In the genomic region with DNA sequence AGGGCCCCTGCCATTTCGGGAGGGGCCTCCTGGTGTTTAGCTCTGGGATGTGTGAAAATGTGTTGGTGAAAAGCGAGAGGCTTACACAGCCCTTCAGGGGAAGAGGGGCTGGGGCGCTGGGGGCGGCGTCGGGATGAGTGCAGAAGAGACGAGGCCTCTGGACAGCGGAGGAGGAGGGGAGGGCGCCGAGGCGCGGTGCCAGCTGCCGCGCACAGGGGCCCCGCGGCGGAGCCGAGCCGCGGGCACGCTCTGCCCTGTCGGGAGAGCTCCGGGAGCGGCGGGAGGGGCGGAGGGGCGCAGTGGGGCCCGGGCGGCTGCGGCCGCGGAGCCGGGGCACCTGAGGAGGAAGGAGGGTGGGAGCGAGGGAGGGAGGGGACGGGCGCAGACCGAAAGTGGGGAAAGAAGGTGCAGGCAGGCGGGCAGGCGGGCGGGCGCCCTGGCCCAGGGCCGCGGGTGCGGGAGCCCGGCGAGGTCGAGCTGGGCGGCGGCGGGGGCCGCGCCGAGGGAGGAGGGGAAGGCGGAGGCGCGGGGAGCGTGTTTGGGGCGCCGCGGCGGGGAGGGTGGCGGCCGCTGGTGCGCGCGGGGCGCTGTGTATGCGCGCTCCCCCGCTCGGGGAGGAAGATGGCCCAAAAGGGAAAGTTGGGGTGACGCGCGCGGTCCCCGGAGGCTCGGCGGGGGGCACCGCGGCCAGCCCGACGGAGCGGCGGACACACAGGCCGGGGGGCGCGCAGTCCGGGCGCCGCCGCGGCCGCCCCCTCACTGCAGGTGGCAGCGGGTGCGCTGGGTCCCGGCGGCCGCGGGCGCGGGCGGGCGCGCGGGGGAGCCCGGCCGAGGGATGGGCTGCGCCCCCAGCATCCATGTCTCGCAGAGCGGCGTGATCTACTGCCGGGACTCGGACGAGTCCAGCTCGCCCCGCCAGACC, we compare ENCODE assay signal across 8 cellular contexts. TPM values are rescaled to one million over a fixed set of nuclear protein-coding genes. Genes with fewer than 3 reads are reported as not detected.
DNase-seq lines count a peak whose midpoint lies in the region; ATAC-seq, FAIRE-seq and TF ChIP-seq lines count a peak whose summit lies in the region.

A gene with protein sequence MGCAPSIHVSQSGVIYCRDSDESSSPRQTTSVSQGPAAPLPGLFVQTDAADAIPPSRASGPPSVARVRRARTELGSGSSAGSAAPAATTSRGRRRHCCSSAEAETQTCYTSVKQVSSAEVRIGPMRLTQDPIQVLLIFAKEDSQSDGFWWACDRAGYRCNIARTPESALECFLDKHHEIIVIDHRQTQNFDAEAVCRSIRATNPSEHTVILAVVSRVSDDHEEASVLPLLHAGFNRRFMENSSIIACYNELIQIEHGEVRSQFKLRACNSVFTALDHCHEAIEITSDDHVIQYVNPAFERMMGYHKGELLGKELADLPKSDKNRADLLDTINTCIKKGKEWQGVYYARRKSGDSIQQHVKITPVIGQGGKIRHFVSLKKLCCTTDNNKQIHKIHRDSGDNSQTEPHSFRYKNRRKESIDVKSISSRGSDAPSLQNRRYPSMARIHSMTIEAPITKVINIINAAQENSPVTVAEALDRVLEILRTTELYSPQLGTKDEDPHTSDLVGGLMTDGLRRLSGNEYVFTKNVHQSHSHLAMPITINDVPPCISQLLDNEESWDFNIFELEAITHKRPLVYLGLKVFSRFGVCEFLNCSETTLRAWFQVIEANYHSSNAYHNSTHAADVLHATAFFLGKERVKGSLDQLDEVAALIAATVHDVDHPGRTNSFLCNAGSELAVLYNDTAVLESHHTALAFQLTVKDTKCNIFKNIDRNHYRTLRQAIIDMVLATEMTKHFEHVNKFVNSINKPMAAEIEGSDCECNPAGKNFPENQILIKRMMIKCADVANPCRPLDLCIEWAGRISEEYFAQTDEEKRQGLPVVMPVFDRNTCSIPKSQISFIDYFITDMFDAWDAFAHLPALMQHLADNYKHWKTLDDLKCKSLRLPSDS (plus strand): TSS at position 590 of the 922 bp plus-strand sequence. CDS start 246 bp downstream, at position 836.

- DNase-seq in A673 (ENCODE audit: low spot score) (no peak), GM23338 (ENCODE audit: low spot score) (peak; percentile 51), GM12878 (ENCODE audit: low read depth, low spot score) (no peak), HepG2 (ENCODE audit: low spot score) (no peak), COR-L47 (lab: John Stamatoyannopoulos, UW) (no peak), kidney glomerular epithelial cell (lab: John Stamatoyannopoulos, UW) (no peak)

- H3K9me3 ChIP-seq in A673 (ENCODE audit: low read depth, low read length, poor library complexity, severe bottlenecking) = no peaks in the 10 kb centered on the region
- H3K9me3 ChIP-seq in GM12878 (replicated peaks; ENCODE audit: control insufficient read depth, insufficient read depth, low read length) = no peaks in the 10 kb centered on the region
- no peaks in the 10 kb centered on the region for H3K9me3 ChIP-seq in HepG2 (ENCODE audit: low read length)
- H3K9me3 ChIP-seq in stomach smooth muscle (ENCODE audit: control insufficient read depth in 2 of 2, low read length in 2 of 2) = no peaks in the 10 kb centered on the region

- POLR2A ChIA-PET in A673 (lab: Charles Lee; ENCODE audit: low non-redundant PET) (no interaction called here), GM12878 (lab: Charles Lee) (interaction anchor here (0.6 kb wide), 1 partner anchor 242 kb away, joined by 3 read pairs; no protein-coding TSS in a partner anchor), HepG2 (lab: Yijun Ruan, JAX) (no interaction called here)

- H3K9ac ChIP-seq in GM12878 (ENCODE audit: control insufficient read depth, insufficient read depth, low read length) (no peak within 1 kb of the TSS), HepG2 (ENCODE audit: insufficient read depth, low read depth, low read length) (no peak within 1 kb of the TSS), stomach smooth muscle (ENCODE audit: low read length in 2 of 2) (no peak within 1 kb of the TSS)

- peaks cover 47% of the 10 kb centered on the region for H3K27me3 ChIP-seq in A673 (replicated peaks; ENCODE audit: insufficient read depth, low read depth, low read length, poor library complexity)
- H3K27me3 ChIP-seq in GM23338 (ENCODE audit: insufficient read depth) = peaks cover 84% of the 10 kb centered on the region
- H3K27me3 ChIP-seq in GM12878 (replicated peaks in 1 of 2; ENCODE audit: control insufficient read depth in 2 of 2, insufficient read depth in 2 of 2, low read length in 1 of 2) = peaks cover 13 to 27% of the 10 kb centered on the region in 2 experiments
- H3K27me3 ChIP-seq in HepG2 (ENCODE audit: control insufficient read depth in 1 of 2, insufficient read depth in 2 of 2, low read length in 2 of 2) = peaks cover 5 to 54% of the 10 kb centered on the region in 2 experiments
- peaks cover 11 to 25% of the 10 kb centered on the region in 2 donors for H3K27me3 ChIP-seq in stomach smooth muscle (ENCODE audit: control insufficient read depth in 1 of 2, insufficient read depth in 2 of 2, low read length in 2 of 2)

- CTCF ChIA-PET in A673 (lab: Charles Lee) = interaction anchor here (0.6 kb wide), 1 partner anchor 27 kb away, joined by 3 read pairs; no protein-coding TSS in a partner anchor
- CTCF ChIA-PET in GM12878 (lab: Yijun Ruan, JAX) = no interaction called here
- CTCF ChIA-PET in HepG2 (lab: Yijun Ruan, JAX; ENCODE audit: low intra/inter-chr PET ratio, low total read pairs) = no interaction called here

- H3K36me3 ChIP-seq in A673 (ENCODE audit: insufficient read depth, low read length, poor library complexity, severe bottlenecking) (no peaks in the 10 kb centered on the region), GM23338 (ENCODE audit: insufficient read depth) (no peaks in the 10 kb centered on the region), GM12878 (ENCODE audit: control insufficient read depth in 2 of 2, insufficient read depth in 2 of 2, low read length in 1 of 2) (no peaks in the 10 kb centered on the region), HepG2 (replicated peaks in 1 of 2; ENCODE audit: control insufficient read depth in 1 of 2, insufficient read depth in 2 of 2, low read length in 2 of 2) (no peaks in the 10 kb centered on the region), stomach smooth muscle (ENCODE audit: control insufficient read depth in 2 of 2, insufficient read depth in 2 of 2, low read length in 2 of 2) (no peaks in the 10 kb centered on the region)

- SMC1A ChIA-PET in GM12878 (lab: Charles Lee; ENCODE audit: uncharacterized antibody, unreplicated experiment) = no interaction called here

- H3K9me3 Mint-ChIP-seq in GM23338 = no peaks in the 10 kb centered on the region

- in situ Hi-C loops in GM12878 (cut with MboI) (no loop called here), HepG2 (cut with HindIII; ENCODE audit: extremely low pct_ligation_motif_present, low pct_unique_long_range_greater_than_20kb) (no loop called here)

- H3K4me1 Mint-ChIP-seq in GM23338 = peaks cover 11% of the 10 kb centered on the region

- no peaks in the 10 kb centered on the region for H3F3A ChIP-seq in GM23338 (replicated peaks; ENCODE audit: low read depth)

- no peak within 1 kb of the TSS for H3K27ac ChIP-seq in A673 (ENCODE audit: low read depth, low read length, poor library complexity, severe bottlenecking)
- no peak within 1 kb of the TSS for H3K27ac ChIP-seq in GM23338 (ENCODE audit: low read depth)
- no peak within 1 kb of the TSS for H3K27ac ChIP-seq in GM12878 (ENCODE audit: control insufficient read depth, insufficient read depth)
- H3K27ac ChIP-seq in HepG2 (ENCODE audit: extremely low read length, insufficient read depth, low read length) = no peak within 1 kb of the TSS
- no peak within 1 kb of the TSS for H3K27ac ChIP-seq in stomach smooth muscle (ENCODE audit: low read length)

- H3K4me3 Mint-ChIP-seq in GM23338 = peak within 1 kb of the TSS; percentile 80

- H4K20me1 ChIP-seq in GM23338 (replicated peaks; ENCODE audit: insufficient read depth) (peaks cover 13% of the 10 kb centered on the region; the same call in 1 of the 2 replicates), GM12878 (ENCODE audit: control insufficient read depth, insufficient read depth) (no peaks in the 10 kb centered on the region; the same call in 1 of the 2 replicates), HepG2 (ENCODE audit: insufficient read depth, low read length) (no peaks in the 10 kb centered on the region)

- H3K4me2 ChIP-seq in GM23338 (peak within 1 kb of the TSS; percentile 86), GM12878 (ENCODE audit: control insufficient read depth, insufficient read depth) (peak within 1 kb of the TSS; percentile 67), HepG2 (ENCODE audit: low read depth, low read length) (peak within 1 kb of the TSS; percentile 37)

- no peak within 1 kb of the TSS for H3K27ac Mint-ChIP-seq in GM23338

- no peaks in the 10 kb centered on the region for H3K9me2 ChIP-seq in GM23338 (ENCODE audit: insufficient read depth)

- no peak for TF ChIP-seq CTCF in A673 (conservative IDR thresholded peaks at IDR 0.05; ENCODE audit: low read depth, low read length)
- TF ChIP-seq CTCF in GM23338 (conservative IDR thresholded peaks at IDR 0.05; ENCODE audit: low read depth in 2 of 2) = no peak
- TF ChIP-seq CTCF in GM12878 (IDR thresholded peaks at IDR 0.05 in 2 of 3, conservative IDR thresholded peaks at IDR 0.05 in 1 of 3; ENCODE audit: control insufficient read depth in 2 of 3, extremely low read depth in 1 of 3, insufficient read depth in 1 of 3, low read depth in 3 of 3, low read length in 3 of 3) = no peak
- TF ChIP-seq CTCF in HepG2 (CRISPR knock-in tag; IDR thresholded peaks at IDR 0.05) = no peak

- ATAC-seq in GM23338 (peak; percentile 79), GM12878 (peak; percentile 60), HepG2 (peak; percentile 70), GM18517 (IDR thresholded peaks at IDR 0.05; ENCODE audit: unreplicated experiment) (no peak)

- RAD21 ChIA-PET in GM12878 (lab: Charles Lee; ENCODE audit: unreplicated experiment) = no interaction called here

- FAIRE-seq in GM12878 (lab: Jason Lieb, UNC) (no peak), HepG2 (lab: Jason Lieb, UNC) (no peak)

- H2AFZ ChIP-seq in GM23338 (peak within 1 kb of the TSS; percentile 95), GM12878 (ENCODE audit: control insufficient read depth, low read depth, low read length) (peak within 1 kb of the TSS; percentile 15; the same call in 1 of the 2 replicates), HepG2 (ENCODE audit: low read length) (no peak within 1 kb of the TSS)

- TF ChIP-seq EP300 in GM12878 (IDR thresholded peaks at IDR 0.05; ENCODE audit: borderline replicate concordance in 1 of 2, control insufficient read depth in 1 of 2, low read depth in 2 of 2, low read length in 2 of 2) = no peak
- no peak for TF ChIP-seq EP300 in HepG2 (IDR thresholded peaks at IDR 0.05; ENCODE audit: low read depth in 2 of 2, low read length in 2 of 2)
- no peak for TF ChIP-seq EP300 in HepG2 (CRISPR knock-in tag; IDR thresholded peaks at IDR 0.05; ENCODE audit: borderline replicate concordance)

- TF ChIP-seq RAD21 in GM12878 (IDR thresholded peaks at IDR 0.05; ENCODE audit: insufficient read depth, low read depth, low read length) (no peak), HepG2 (CRISPR knock-in tag; IDR thresholded peaks at IDR 0.05) (no peak)

- 3% methylated on average over 19 of the region's 116 CpGs for WGBS in GM12878 (ENCODE audit: insufficient coverage, insufficient replicate concordance, low lambda C conversion rate, missing lambda C conversion rate)
- 7% methylated on average over 17 of the region's 116 CpGs for WGBS in HepG2 (ENCODE audit: low lambda C conversion rate)

- H3K4me1 ChIP-seq in A673 (ENCODE audit: insufficient read depth, low read length, poor library complexity, severe bottlenecking) (peaks cover 13% of the 10 kb centered on the region), GM23338 (ENCODE audit: insufficient read depth) (peaks cover 3% of the 10 kb centered on the region; the same call in 1 of the 2 replicates), GM12878 (ENCODE audit: control insufficient read depth, insufficient read depth, low read length) (no peaks in the 10 kb centered on the region), HepG2 (ENCODE audit: insufficient read depth, low read length) (peaks cover 6% of the 10 kb centered on the region; the same call in 1 of the 2 replicates), stomach smooth muscle (ENCODE audit: control insufficient read depth, insufficient read depth, low read length) (peaks cover 12% of the 10 kb centered on the region)

- H3K27me3 Mint-ChIP-seq in GM23338 (ENCODE audit: insufficient read depth, low read depth, poor library complexity) = peaks cover 28% of the 10 kb centered on the region

- H3K79me2 ChIP-seq in GM23338 (replicated peaks; ENCODE audit: insufficient read depth) (no peaks in the 10 kb centered on the region), GM12878 (ENCODE audit: control insufficient read depth, insufficient read depth, low read length) (no peaks in the 10 kb centered on the region), HepG2 (ENCODE audit: insufficient read depth, low read length) (no peaks in the 10 kb centered on the region)

- H3K4me3 ChIP-seq in A673 (ENCODE audit: low read depth, low read length, poor library complexity, severe bottlenecking) (peak within 1 kb of the TSS; percentile 50), GM23338 (peak within 1 kb of the TSS; percentile 73), GM12878 (0 out of 2 replicates have a peak within 1 kb of the TSS, but pooled peaks have one; percentile 36), HepG2 (replicated peaks in 1 of 3; ENCODE audit: insufficient read depth in 1 of 3, low read depth in 2 of 3, low read length in 3 of 3) (peak within 1 kb of the TSS; percentile 18 to 58 (median 33); a peak in 3 of 6 replicates), stomach smooth muscle (ENCODE audit: low read length in 2 of 2) (peak within 1 kb of the TSS; percentile 38 to 73)

- no peaks in the 10 kb centered on the region for H3K36me3 Mint-ChIP-seq in GM23338 (ENCODE audit: low read depth)

- TF ChIP-seq POLR2A in GM12878 (IDR thresholded peaks at IDR 0.05; ENCODE audit: low read depth, low read length) (no peak), HepG2 (IDR thresholded peaks at IDR 0.05; ENCODE audit: insufficient read depth in 1 of 2, low read depth in 2 of 2, low read length in 2 of 2) (no peak)

- intact Hi-C loops in A673 (cut with micrococcal nuclease; ENCODE audit: unreplicated experiment) = no loop called here
- intact Hi-C loops in GM12878 (cut with micrococcal nuclease; ENCODE audit: unreplicated experiment) = no loop called here
- intact Hi-C loops in HepG2 (cut with micrococcal nuclease; ENCODE audit: unreplicated experiment) = no loop called here

- BruUV-seq in A673 (replicated peaks; lab: Mats Ljungman, UMichigan) (no TSS peak), GM12878 (replicated peaks; lab: Mats Ljungman, UMichigan) (no TSS peak), HepG2 (replicated peaks; lab: Mats Ljungman, UMichigan) (no TSS peak)

RNA-seq across cellular contexts. Expression of the gene that starts here (rescaled TPM):
- total RNA-seq in A673 (2021) (0.69 and 0.85 TPM in 2 replicates), GM12878 (2014; rRNA removed) (under 0.01 and 0.06 TPM in 2 replicates), GM12878 (2014; rRNA removed; fragmentation: Illumina TruSeq; extraction: Trizol) (0.04 and 0.05 TPM in 2 replicates), GM12878 (2021) (0.05 TPM in 1 of 2 replicates, not detected in the other), HepG2 (2016; rRNA removed; fragmentation: Illumina TruSeq; extraction: Trizol) (not detected in 2 replicates)
- total RNA-seq in GM23338 (2014; rRNA removed; shearing (Covaris generic)) = 0.45 and 0.54 TPM in 2 replicates
- polyA plus RNA-seq in GM23338 (2016; fragmentation: Nextera tagmentation; extraction: Ambion mirVana) (0.91 and 1.7 TPM in 2 replicates), GM12878 (2011; rRNA removed) (0.09 TPM in 1 of 2 replicates, not detected in the other), GM12878 (2014; fragmentation: Illumina TruSeq; extraction: Trizol) (0.03 and 0.30 TPM in 2 replicates), GM12878 (2014; fragmentation: Nextera tagmentation; extraction: Ambion mirVana) (under 1 TPM; 0.20 to 0.31 TPM), GM12878 (2014; rRNA removed) (not detected in 2 replicates), GM12878 (2016; fragmentation: Nextera tagmentation; extraction: Ambion mirVana) (under 1 TPM; 0.37 to 0.44 TPM), HepG2 (2011; rRNA removed) (0.07 and 0.16 TPM in 2 replicates)
- 0.27 and 0.31 TPM in 2 replicates for total RNA-seq in GM12878 (2013; cell fraction: nucleolus; rRNA removed)
- 0.20 TPM for polyA plus RNA-seq in GM12878 (2011; ENCODE audit: low read depth)
- polyA plus RNA-seq in GM12878 (2011; cell fraction: cytosol; rRNA removed) = 0.02 TPM in 1 of 2 replicates, not detected in the other
- not detected in 2 replicates for polyA plus RNA-seq in GM12878 (2011; cell fraction: nucleus; rRNA removed)
- polyA plus RNA-seq in GM12878 (2012) = 0.19 and 0.36 TPM in 2 replicates
- 0.07 TPM in 1 of 2 replicates, not detected in the other for polyA minus RNA-seq in GM12878 (2011; rRNA and poly(A)+ RNA removed)
- 2.3 TPM in 1 of 2 replicates, not detected in the other for polyA minus RNA-seq in GM12878 (2011; cell fraction: cytosol; rRNA and poly(A)+ RNA removed)
- 0.10 and 0.12 TPM in 2 replicates for polyA minus RNA-seq in GM12878 (2011; cell fraction: nucleus; rRNA and poly(A)+ RNA removed)
- not detected in 2 replicates for total RNA-seq in HepG2 (2016; cell fraction: cytosol; rRNA removed; fragmentation: Illumina TruSeq; extraction: Trizol; ENCODE audit: low read depth)
- not detected in 2 replicates for total RNA-seq in HepG2 (2016; cell fraction: insoluble cytoplasmic fraction; rRNA removed; fragmentation: Illumina TruSeq; extraction: Trizol)
- 0.19 TPM in 1 of 2 replicates, not detected in the other for total RNA-seq in HepG2 (2016; cell fraction: membrane; rRNA removed; fragmentation: Illumina TruSeq; extraction: Trizol)
- not detected in 2 replicates for total RNA-seq in HepG2 (2016; cell fraction: nucleus; rRNA removed; fragmentation: Illumina TruSeq; extraction: Trizol)
- 0.06 and 0.07 TPM in 2 replicates for polyA plus RNA-seq in HepG2 (2011; cell fraction: cytosol; rRNA removed)
- 0.17 TPM in 1 of 2 replicates, not detected in the other for polyA plus RNA-seq in HepG2 (2011; cell fraction: nucleus; rRNA removed)
- 0.39 and 0.45 TPM in 2 replicates for polyA plus RNA-seq in HepG2 (2012)
- polyA plus RNA-seq in HepG2 (2016; cell fraction: cytosol; fragmentation: Illumina TruSeq; extraction: Trizol; ENCODE audit: low read depth) = not detected in 2 replicates
- not detected in 2 replicates for polyA plus RNA-seq in HepG2 (2016; cell fraction: insoluble cytoplasmic fraction; fragmentation: Illumina TruSeq; extraction: Trizol; ENCODE audit: low read depth)
- polyA plus RNA-seq in HepG2 (2016; cell fraction: membrane; fragmentation: Illumina TruSeq; extraction: Trizol; ENCODE audit: low read depth) = not detected in 2 replicates
- not detected in 2 replicates for polyA plus RNA-seq in HepG2 (2016; cell fraction: nucleus; fragmentation: Illumina TruSeq; extraction: Trizol; ENCODE audit: insufficient read depth, low read depth)
- polyA minus RNA-seq in HepG2 (2011; rRNA and poly(A)+ RNA removed; ENCODE audit: low replicate concordance) = 36.7 TPM in 1 of 2 replicates, not detected in the other
- 0.30 TPM in 1 of 2 replicates, not detected in the other for polyA minus RNA-seq in HepG2 (2011; cell fraction: cytosol; rRNA and poly(A)+ RNA removed)
- polyA minus RNA-seq in HepG2 (2011; cell fraction: nucleus; rRNA and poly(A)+ RNA removed) = 0.99 and 1.0 TPM in 2 replicates
